ENCODE assay signal across 1 cellular context in genomic region chr2:152493945-152494528, GRCh38.
TF ChIP-seq lines count a peak whose summit lies in the region.

No MANE protein-coding gene starts in this region.

TF ChIP-seq in SK-N-SH treated with all-trans-retinoic acid at 6 μM for 48 hours, 23 proteins besides CTCF, POLR2A, EP300 and RAD21 (continued from another document):
- TF ChIP-seq PATZ1 (CRISPR knock-in tag; IDR thresholded peaks at IDR 0.05; ENCODE audit: borderline replicate concordance) (no peak), ZNF70 (CRISPR knock-in tag; IDR thresholded peaks at IDR 0.05) (no peak), CSDC2 (CRISPR knock-in tag; IDR thresholded peaks at IDR 0.05) (no peak), BACH2 (CRISPR knock-in tag; IDR thresholded peaks at IDR 0.05; ENCODE audit: borderline replicate concordance) (no peak)
- TF ChIP-seq, protein P1, sequence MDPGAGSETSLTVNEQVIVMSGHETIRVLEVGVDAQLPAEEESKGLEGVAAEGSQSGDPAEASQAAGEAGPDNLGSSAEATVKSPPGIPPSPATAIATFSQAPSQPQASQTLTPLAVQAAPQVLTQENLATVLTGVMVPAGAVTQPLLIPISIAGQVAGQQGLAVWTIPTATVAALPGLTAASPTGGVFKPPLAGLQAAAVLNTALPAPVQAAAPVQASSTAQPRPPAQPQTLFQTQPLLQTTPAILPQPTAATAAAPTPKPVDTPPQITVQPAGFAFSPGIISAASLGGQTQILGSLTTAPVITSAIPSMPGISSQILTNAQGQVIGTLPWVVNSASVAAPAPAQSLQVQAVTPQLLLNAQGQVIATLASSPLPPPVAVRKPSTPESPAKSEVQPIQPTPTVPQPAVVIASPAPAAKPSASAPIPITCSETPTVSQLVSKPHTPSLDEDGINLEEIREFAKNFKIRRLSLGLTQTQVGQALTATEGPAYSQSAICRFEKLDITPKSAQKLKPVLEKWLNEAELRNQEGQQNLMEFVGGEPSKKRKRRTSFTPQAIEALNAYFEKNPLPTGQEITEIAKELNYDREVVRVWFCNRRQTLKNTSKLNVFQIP (CRISPR knock-in tag; IDR thresholded peaks at IDR 0.05; ENCODE audit: borderline replicate concordance, low read depth) = no peak
